18 cellular contexts compared by ENCODE assay signal in genomic region chr18:8186413-8186812, GRCh38.
A peak's percentile ranks its signal among the peaks of the same experiment; 100 is the strongest.
DNase-seq lines count a peak whose midpoint lies in the region; ATAC-seq and TF ChIP-seq lines count a peak whose summit lies in the region.
"Had no signal": no experiment of that assay in that cellular context is flagged by ENCODE, and none has a peak within 500 bp of the region (broad histone marks: within the 10 kb centered on the region; RNA-seq: fewer than 3 reads in every experiment).

No MANE protein-coding gene starts in this region.

- H3K27me3 ChIP-seq in heart left ventricle (no peaks in the 10 kb centered on the region), right cardiac atrium (ENCODE audit: control insufficient read depth, insufficient read depth) (no peaks in the 10 kb centered on the region)
- H3K27me3 ChIP-seq: BLaER1 treated with 17β-estradiol and CSF1 and Interleukin-3, amounts not matched to agents 10 nM and 100 nM had no signal

- no peak for TF ChIP-seq POLR2A in heart left ventricle (IDR thresholded peaks at IDR 0.05)

- no peaks in the 10 kb centered on the region for H3K36me3 ChIP-seq in heart left ventricle
- H3K36me3 ChIP-seq: BLaER1 treated with 17β-estradiol and CSF1 and Interleukin-3, amounts not matched to agents 10 nM and 100 nM had no signal

- H3K4me3 ChIP-seq in heart left ventricle (no peak overlapping the region), right cardiac atrium (ENCODE audit: low read length) (no peak overlapping the region)
- H3K4me3 ChIP-seq: A549; BLaER1 treated with 17β-estradiol and CSF1 and Interleukin-3, amounts not matched to agents 10 nM and 100 nM had no signal

- TF ChIP-seq CTCF in heart left ventricle (IDR thresholded peaks at IDR 0.05): no peak

- no peaks in the 10 kb centered on the region for H3K9me3 ChIP-seq in heart left ventricle
- H3K9me3 ChIP-seq in right cardiac atrium (ENCODE audit: control insufficient read depth, low read length): no peaks in the 10 kb centered on the region
- H3K9me3 ChIP-seq: A549; BLaER1 treated with 17β-estradiol and CSF1 and Interleukin-3, amounts not matched to agents 10 nM and 100 nM; Caco-2 had no signal

- WGBS in heart left ventricle, 4 donors: 45 to 79% (median 78%) methylated on average over 2 of the region's 2 CpGs
- 83% methylated on average over 2 of the region's 2 CpGs for WGBS in right cardiac atrium

- intact Hi-C loops in Right ventricle myocardium inferior (cut with DNase I) (no loop called here), left cardiac atrium (cut with DNase I) (no loop called here), heart left ventricle (cut with DNase I) (no loop called here), cardiac septum (cut with DNase I) (no loop called here), left ventricle myocardium superior (cut with micrococcal nuclease) (no loop called here), right cardiac atrium (cut with DNase I) (no loop called here)

- H3K27ac ChIP-seq in heart left ventricle: no peak overlapping the region
- H3K27ac ChIP-seq in right cardiac atrium (ENCODE audit: low read length): no peak overlapping the region
- H3K27ac ChIP-seq: 22Rv1; A549; BLaER1 treated with 17β-estradiol and CSF1 and Interleukin-3, amounts not matched to agents 10 nM and 100 nM; C4-2B had no signal

- DNase-seq in Right ventricle myocardium inferior (ENCODE audit: missing footprints) (no peak), left cardiac atrium (no peak), heart left ventricle (no peak), cardiac septum (ENCODE audit: low spot score) (no peak), left ventricle myocardium superior (no peak), right cardiac atrium (no peak), OCI-M1 (lab: John Stamatoyannopoulos, UW) (no peak)
- DNase-seq: AML-193; Caco-2; Calu3; CD4-positive, alpha-beta T cell; CD8-positive, alpha-beta T cell; DMS79 treated with DMSO at 0.1 percent for 48 hours; GF-D8 had no signal

- H3K4me1 ChIP-seq in heart left ventricle (peaks cover 0 to 13% (median 0%) of the 10 kb centered on the region in 12 donors), right cardiac atrium (ENCODE audit: control insufficient read depth, insufficient read depth, low read length) (no peaks in the 10 kb centered on the region)
- H3K4me1 ChIP-seq: A549; BLaER1 treated with 17β-estradiol and CSF1 and Interleukin-3, amounts not matched to agents 10 nM and 100 nM; Caco-2 had no signal

- ATAC-seq in Right ventricle myocardium inferior: peak; percentile 57
- ATAC-seq in left cardiac atrium: no peak
- peak in 3 of 4 donors; percentile 45 to 67 (median 67) for ATAC-seq in heart left ventricle
- peak; percentile 54 for ATAC-seq in left ventricle myocardium superior
- ATAC-seq in right cardiac atrium: no peak
- ATAC-seq: A549; CD8-positive, alpha-beta T cell had no signal

Comparison
In these comparisons a context has a peak if more than half of its experiments do, and no peak if none do; other contexts are left out.
1. ATAC-seq: peak in Right ventricle myocardium inferior (single experiment), heart left ventricle (3 of 4) and left ventricle myocardium superior (single experiment); none in left cardiac atrium (0 of 2) and right cardiac atrium (0 of 2).